Comparison of ENCODE assay signal across 17 cellular contexts in genomic region chr16:1155353-1156110, GRCh38. TPM values are rescaled to one million over a fixed set of nuclear protein-coding genes. Genes with fewer than 3 reads are reported as not detected.
DNase-seq lines count a peak whose midpoint lies in the region; ATAC-seq and TF ChIP-seq lines count a peak whose summit lies in the region.
"Had no signal": no experiment of that assay in that cellular context is flagged by ENCODE, and none has a peak within 500 bp of the region (broad histone marks: within the 10 kb centered on the region; RNA-seq: fewer than 3 reads in every experiment).

No MANE protein-coding gene starts in this region.

- H3K4me3 Mint-ChIP-seq in stimulated activated naive CD8-positive, alpha-beta T cell treated with anti-CD3 and anti-CD28 coated beads, Interleukin-15, Interleukin-2, amounts not matched to agents 100 ng/mL and 50 ng/mL, for 24 hours: peak overlapping the region; percentile 2
- H3K4me3 Mint-ChIP-seq: dendritic cell treated with granulocyte-macrophage colony-stimulating factor and Interleukin-4, amounts not matched to agents 40 ng/mL and 50 ng/mL, for 4 days; memory B cell; T-helper 1 cell treated with Interleukin-12 subunit alpha and Interleukin-12 subunit beta and Interleukin-4 antibody, amounts not matched to agents 30 μg/mL and 1 μg/mL, for 36 hours had no signal

- intact Hi-C loops in esophagus muscularis mucosa (cut with DNase I): no loop called here

- H3K36me3 Mint-ChIP-seq in stimulated activated naive CD8-positive, alpha-beta T cell treated with anti-CD3 and anti-CD28 coated beads, Interleukin-15, Interleukin-2, amounts not matched to agents 100 ng/mL and 50 ng/mL, for 24 hours (ENCODE audit: low read depth): no peaks in the 10 kb centered on the region
- H3K36me3 Mint-ChIP-seq: memory B cell had no signal

- no peak overlapping the region for H3K27ac Mint-ChIP-seq in stimulated activated naive CD8-positive, alpha-beta T cell treated with anti-CD3 and anti-CD28 coated beads, Interleukin-15, Interleukin-2, amounts not matched to agents 100 ng/mL and 50 ng/mL, for 24 hours
- H3K27ac Mint-ChIP-seq: dendritic cell treated with granulocyte-macrophage colony-stimulating factor and Interleukin-4, amounts not matched to agents 40 ng/mL and 50 ng/mL, for 4 days; memory B cell; T-helper 1 cell treated with Interleukin-12 subunit alpha and Interleukin-12 subunit beta and Interleukin-4 antibody, amounts not matched to agents 30 μg/mL and 1 μg/mL, for 36 hours had no signal

- peaks cover 7% of the 10 kb centered on the region for H3K27me3 Mint-ChIP-seq in stimulated activated naive CD8-positive, alpha-beta T cell treated with anti-CD3 and anti-CD28 coated beads, Interleukin-15, Interleukin-2, amounts not matched to agents 100 ng/mL and 50 ng/mL, for 24 hours

- H4K20me1 ChIP-seq in osteoblast (ENCODE audit: insufficient read depth, low read length): no peaks in the 10 kb centered on the region

- no peak for TF ChIP-seq EP300 in esophagus muscularis mucosa (IDR thresholded peaks at IDR 0.05)

- no peak for TF ChIP-seq POLR2A in esophagus muscularis mucosa (IDR thresholded peaks at IDR 0.05; ENCODE audit: low read depth)

- H3K27ac ChIP-seq in esophagus muscularis mucosa (replicated peaks in 1 of 4) (peak overlapping the region; percentile 92 to 98 (median 95)), osteoblast (ENCODE audit: low read depth, low read length) (no peak overlapping the region)

- ATAC-seq in stimulated activated naive CD8-positive, alpha-beta T cell treated with anti-CD3 and anti-CD28 coated beads, Interleukin-15, Interleukin-2, amounts not matched to agents 100 U/mL and 50 U/mL, for 24 hours: no peak

- 44% methylated on average over 16 of the region's 22 CpGs for WGBS in esophagus muscularis mucosa

- H3K4me3 ChIP-seq in esophagus muscularis mucosa: peak overlapping the region; percentile 67 to 86 (median 75)
- H3K4me3 ChIP-seq in osteoblast (ENCODE audit: insufficient read depth, low read length): no peak overlapping the region

- no peaks in the 10 kb centered on the region for H3K36me3 ChIP-seq in esophagus muscularis mucosa
- H3K36me3 ChIP-seq in osteoblast (ENCODE audit: insufficient read depth, low read length): no peaks in the 10 kb centered on the region

- no peak for DNase-seq in stimulated activated naive CD8-positive, alpha-beta T cell treated with anti-CD3 and anti-CD28 coated beads, Interleukin-15, Interleukin-2, amounts not matched to agents 100 U/mL and 50 U/mL, for 24 hours
- no peak for DNase-seq in esophagus muscularis mucosa (ENCODE audit: extremely low spot score)
- peak; percentile 91 for DNase-seq in osteoblast (ENCODE audit: insufficient read length, low spot score, missing footprints)
- no peak for DNase-seq in nucleus accumbens (lab: John Stamatoyannopoulos, UW)
- DNase-seq in HCEC 1CT: no peak
- no peak for DNase-seq in NOMO-1 (lab: John Stamatoyannopoulos, UW; ENCODE audit: unreplicated experiment in 2 of 2)
- no peak for DNase-seq in stimulated activated CD4-positive, alpha-beta T cell treated with anti-CD3 and anti-CD28 coated beads, Interleukin-4, amount 100 ng/mL, for 1 hour
- DNase-seq: activated CD4-positive, alpha-beta T cell treated with anti-CD3 and anti-CD28 coated beads for 1 hour; EL; erythroblast; head of caudate nucleus; KBM-7; NCI-H1048 had no signal

- no peaks in the 10 kb centered on the region for H3K79me2 ChIP-seq in osteoblast (ENCODE audit: insufficient read depth, low read length)

- H3K9me3 ChIP-seq in esophagus muscularis mucosa: no peaks in the 10 kb centered on the region
- H3K9me3 ChIP-seq in osteoblast (ENCODE audit: low read depth, low read length): no peaks in the 10 kb centered on the region

- TF ChIP-seq CTCF in esophagus muscularis mucosa (IDR thresholded peaks at IDR 0.05) (no peak), osteoblast (IDR thresholded peaks at IDR 0.05; ENCODE audit: extremely low read depth, low read depth, low read length) (no peak)

- no peak overlapping the region for H3K4me2 ChIP-seq in osteoblast (ENCODE audit: insufficient read depth, low read length)

- no peaks in the 10 kb centered on the region for H3K9me3 Mint-ChIP-seq in stimulated activated naive CD8-positive, alpha-beta T cell treated with anti-CD3 and anti-CD28 coated beads, Interleukin-15, Interleukin-2, amounts not matched to agents 100 ng/mL and 50 ng/mL, for 24 hours
- H3K9me3 Mint-ChIP-seq: dendritic cell treated with granulocyte-macrophage colony-stimulating factor and Interleukin-4, amounts not matched to agents 40 ng/mL and 50 ng/mL, for 4 days; memory B cell; T-helper 1 cell treated with Interleukin-12 subunit alpha and Interleukin-12 subunit beta and Interleukin-4 antibody, amounts not matched to agents 30 μg/mL and 1 μg/mL, for 36 hours had no signal

- peaks cover 3% of the 10 kb centered on the region for H3K4me1 Mint-ChIP-seq in stimulated activated naive CD8-positive, alpha-beta T cell treated with anti-CD3 and anti-CD28 coated beads, Interleukin-15, Interleukin-2, amounts not matched to agents 100 ng/mL and 50 ng/mL, for 24 hours (ENCODE audit: low read depth)
- H3K4me1 Mint-ChIP-seq: memory B cell had no signal

- peaks cover 33 to 91% (median 87%) of the 10 kb centered on the region in 4 donors for H3K4me1 ChIP-seq in esophagus muscularis mucosa
- no peaks in the 10 kb centered on the region for H3K4me1 ChIP-seq in osteoblast (ENCODE audit: insufficient read depth, low read length)

- no peak overlapping the region for H2AFZ ChIP-seq in osteoblast (ENCODE audit: low read length)

- H3K27me3 ChIP-seq in esophagus muscularis mucosa (peaks cover 0 to 85% (median 0%) of the 10 kb centered on the region in 4 donors), osteoblast (ENCODE audit: insufficient read depth, low read length) (peaks cover 46% of the 10 kb centered on the region)

RNA-seq across cellular contexts. Expression of gene CACNA1H, which starts 2.6 kb away (rescaled TPM):
- total RNA-seq in esophagus muscularis mucosa: 100 to 1,000 TPM; 225 to 361 (median 259) TPM
- total RNA-seq in osteoblast: under 0.01 TPM in 2 replicates

RNA-seq across cellular contexts. Expression of gene C1QTNF8, which starts 59.5 kb away (rescaled TPM):
- total RNA-seq in esophagus muscularis mucosa: not detected
- not detected in 2 replicates for total RNA-seq in osteoblast

Comparison
In these comparisons a context has a peak if more than half of its experiments do, and no peak if none do; other contexts are left out.
1. RNA of gene CACNA1H, which starts 2.6 kb away (total RNA-seq): 225 to 361 TPM in esophagus muscularis mucosa; under 0.01 TPM in osteoblast; every median in the first group is over 100 times any median in the second.